ENCODE assay signal across 2 cellular contexts in genomic region chr9:35652829-35653209, GRCh38.
TF ChIP-seq lines count a peak whose summit lies in the region.

No MANE protein-coding gene starts in this region.

TF ChIP-seq in A549, 52 proteins besides CTCF, POLR2A, EP300 and RAD21 (continued from another document):
- TF ChIP-seq ATOH8 (CRISPR knock-in tag; IDR thresholded peaks at IDR 0.05; ENCODE audit: low read depth) (no peak), PHF8 (IDR thresholded peaks at IDR 0.05; ENCODE audit: borderline replicate concordance, low read depth) (no peak), MYC (IDR thresholded peaks at IDR 0.05; ENCODE audit: borderline replicate concordance, low read length) (no peak), ELK1 (IDR thresholded peaks at IDR 0.05; ENCODE audit: low read depth, low read length) (no peak), POLR2AphosphoS2 (conservative IDR thresholded peaks at IDR 0.05; ENCODE audit: low read length) (no peak), NR3C1 (IDR thresholded peaks at IDR 0.05) (no peak), RNF2 (IDR thresholded peaks at IDR 0.05; ENCODE audit: borderline replicate concordance, low read depth) (no peak), KDM1A (IDR thresholded peaks at IDR 0.05; ENCODE audit: low read depth) (no peak), RARB (CRISPR knock-in tag; IDR thresholded peaks at IDR 0.05) (no peak), EHMT2 (IDR thresholded peaks at IDR 0.05; ENCODE audit: low read depth) (no peak), GATA3 (IDR thresholded peaks at IDR 0.05; ENCODE audit: borderline replicate concordance) (no peak), FOSL2 (IDR thresholded peaks at IDR 0.05) (no peak), FOSL2 (CRISPR knock-in tag; IDR thresholded peaks at IDR 0.05) (no peak), MAZ (IDR thresholded peaks at IDR 0.05; ENCODE audit: borderline replicate concordance, low read depth, low read length) (no peak), FOSB (CRISPR knock-in tag; IDR thresholded peaks at IDR 0.05) (no peak), TP53 (CRISPR knock-in tag; IDR thresholded peaks at IDR 0.05) (no peak), ZC3H11A (IDR thresholded peaks at IDR 0.05) (no peak), MAFK (IDR thresholded peaks at IDR 0.05; ENCODE audit: partially characterized antibody) (no peak)

TF ChIP-seq in HEK293, 187 proteins besides CTCF, POLR2A, EP300 and RAD21 (continued from another document):
- TF ChIP-seq PRDM10 (tag by site-specific recombination; IDR thresholded peaks at IDR 0.05) = peak; percentile 8; the same call in 1 of the 2 replicates
